In the genomic region with DNA sequence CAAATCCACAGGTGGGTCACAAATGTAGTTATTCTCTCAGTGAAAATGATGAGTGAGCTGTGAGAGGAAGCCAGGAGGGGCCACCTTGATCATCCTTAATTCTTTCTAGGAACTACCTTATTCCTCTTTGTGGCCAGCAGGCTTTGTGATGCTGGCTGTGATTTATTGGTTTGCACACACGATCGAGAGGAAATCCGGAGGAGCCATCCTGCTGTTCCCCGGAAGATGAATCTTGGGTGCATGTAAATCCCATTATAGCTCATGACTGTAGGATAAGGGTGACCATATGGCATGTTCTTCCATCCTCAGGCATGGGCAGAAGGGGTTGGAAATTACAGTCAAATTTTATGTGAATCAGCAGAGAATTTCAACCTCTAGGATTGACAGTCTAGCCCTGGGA, we compare ENCODE assay signal across 1 cellular context.
TF ChIP-seq lines count a peak whose summit lies in the region.

No MANE protein-coding gene starts in this region.

TF ChIP-seq in K562, 482 proteins besides CTCF, POLR2A, EP300 and RAD21 (continued from another document):
- TF ChIP-seq, protein P1, sequence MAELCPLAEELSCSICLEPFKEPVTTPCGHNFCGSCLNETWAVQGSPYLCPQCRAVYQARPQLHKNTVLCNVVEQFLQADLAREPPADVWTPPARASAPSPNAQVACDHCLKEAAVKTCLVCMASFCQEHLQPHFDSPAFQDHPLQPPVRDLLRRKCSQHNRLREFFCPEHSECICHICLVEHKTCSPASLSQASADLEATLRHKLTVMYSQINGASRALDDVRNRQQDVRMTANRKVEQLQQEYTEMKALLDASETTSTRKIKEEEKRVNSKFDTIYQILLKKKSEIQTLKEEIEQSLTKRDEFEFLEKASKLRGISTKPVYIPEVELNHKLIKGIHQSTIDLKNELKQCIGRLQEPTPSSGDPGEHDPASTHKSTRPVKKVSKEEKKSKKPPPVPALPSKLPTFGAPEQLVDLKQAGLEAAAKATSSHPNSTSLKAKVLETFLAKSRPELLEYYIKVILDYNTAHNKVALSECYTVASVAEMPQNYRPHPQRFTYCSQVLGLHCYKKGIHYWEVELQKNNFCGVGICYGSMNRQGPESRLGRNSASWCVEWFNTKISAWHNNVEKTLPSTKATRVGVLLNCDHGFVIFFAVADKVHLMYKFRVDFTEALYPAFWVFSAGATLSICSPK (IDR thresholded peaks at IDR 0.05; ENCODE audit: borderline replicate concordance): no peak
- TF ChIP-seq PCBP2 (IDR thresholded peaks at IDR 0.05; ENCODE audit: low read depth, low read length, poor library complexity, severe bottlenecking) (no peak), CAMTA2 (CRISPR knock-in tag; conservative IDR thresholded peaks at IDR 0.05) (no peak)
TF ChIP-seq in K562: peak in this region for 0.
